In genomic region chr1:93345633-93346471, GRCh38 we compare ENCODE assay signal across 8 cellular contexts. TPM values are rescaled to one million over a fixed set of nuclear protein-coding genes. Genes with fewer than 3 reads are reported as not detected.
DNase-seq lines count a peak whose midpoint lies in the region; TF ChIP-seq lines count a peak whose summit lies in the region.

Gene DR1 (plus strand): TSS chr1:93345907. CDS start chr1:93346646, 739 bp downstream.

- H3K23me2 ChIP-seq in H9 (ENCODE audit: insufficient read length, low read depth, low read length, poor library complexity, severe bottlenecking): peaks cover 16% of the 10 kb centered on the region

- H3K9ac ChIP-seq in H9 (ENCODE audit: extremely low read depth, insufficient read length, low read length): peak within 1 kb of the TSS; percentile 88

- H3K4me2 ChIP-seq in H9 (ENCODE audit: insufficient read depth, insufficient read length, low read length): peak within 1 kb of the TSS; percentile 99

- H3K27me3 ChIP-seq in H9 (ENCODE audit: insufficient read depth, low read length) (no peaks in the 10 kb centered on the region), MG63 (no peaks in the 10 kb centered on the region)

- H4K5ac ChIP-seq in H9 (ENCODE audit: insufficient read length, low read depth, low read length): no peak within 1 kb of the TSS

- peak within 1 kb of the TSS; percentile 99 for H3K4me3 ChIP-seq in MG63

- no peak within 1 kb of the TSS for H4K91ac ChIP-seq in H9 (ENCODE audit: insufficient read length, low read depth, low read length)

- no peak within 1 kb of the TSS for H3K23ac ChIP-seq in H9 (ENCODE audit: insufficient read length, low read depth, low read length)

- H3K27me3 Mint-ChIP-seq in H9 (ENCODE audit: low read depth) (no peaks in the 10 kb centered on the region), nephron progenitor cell (ENCODE audit: low read depth, poor library complexity) (no peaks in the 10 kb centered on the region)
- H3K27me3 Mint-ChIP-seq in stimulated activated naive CD8-positive, alpha-beta T cell treated with anti-CD3 and anti-CD28 coated beads, Interleukin-15, Interleukin-2, amounts not matched to agents 100 ng/mL and 50 ng/mL, for 24 hours: no peaks in the 10 kb centered on the region

- no peak within 1 kb of the TSS for H4K8ac ChIP-seq in H9 (replicated peaks; ENCODE audit: insufficient read length, low read depth, low read length)

- H3K79me2 ChIP-seq in H9 (ENCODE audit: insufficient read depth, low read length): peaks cover 20% of the 10 kb centered on the region; the same call in 1 of the 2 replicates

- no peaks in the 10 kb centered on the region for H3K9me3 Mint-ChIP-seq in H9
- H3K9me3 Mint-ChIP-seq in nephron progenitor cell: no peaks in the 10 kb centered on the region
- no peaks in the 10 kb centered on the region for H3K9me3 Mint-ChIP-seq in stimulated activated naive CD8-positive, alpha-beta T cell treated with anti-CD3 and anti-CD28 coated beads, Interleukin-15, Interleukin-2, amounts not matched to agents 100 ng/mL and 50 ng/mL, for 24 hours

- no peak within 1 kb of the TSS for H2AK5ac ChIP-seq in H9 (ENCODE audit: insufficient read length, low read length)

- H2BK120ac ChIP-seq in H9 (ENCODE audit: low read depth, low read length, poor library complexity, severe bottlenecking): no peak within 1 kb of the TSS

- no peak within 1 kb of the TSS for H2BK12ac ChIP-seq in H9 (ENCODE audit: insufficient read length, low read depth, low read length)

- no peaks in the 10 kb centered on the region for H3K79me1 ChIP-seq in H9 (ENCODE audit: insufficient read depth, low read depth, low read length, poor library complexity, severe bottlenecking)

- peak within 1 kb of the TSS; percentile 86 for H3K27ac ChIP-seq in H9 (ENCODE audit: insufficient read length, low read depth, low read length)

- no CpG with 5 or more reads among the region's 81 CpGs for WGBS in H9 (ENCODE audit: extremely low coverage, insufficient read length, low lambda C conversion rate)

- H3K4me3 Mint-ChIP-seq in H9: peak within 1 kb of the TSS; percentile 90 to 97
- H3K4me3 Mint-ChIP-seq in nephron progenitor cell: peak within 1 kb of the TSS; percentile 100
- peak within 1 kb of the TSS; percentile 98 for H3K4me3 Mint-ChIP-seq in stimulated activated naive CD8-positive, alpha-beta T cell treated with anti-CD3 and anti-CD28 coated beads, Interleukin-15, Interleukin-2, amounts not matched to agents 100 ng/mL and 50 ng/mL, for 24 hours

- H3K4me1 ChIP-seq in H9 (ENCODE audit: insufficient read depth, low read length): peaks cover 2% of the 10 kb centered on the region; the same call in 1 of the 2 replicates

- no peak within 1 kb of the TSS for H2BK15ac ChIP-seq in H9 (ENCODE audit: low read depth, low read length)

- H2BK5ac ChIP-seq in H9 (ENCODE audit: insufficient read length, low read length): no peak within 1 kb of the TSS

- H3K4ac ChIP-seq in H9 (ENCODE audit: low read depth, low read length): no peak within 1 kb of the TSS; the same call in 1 of the 2 replicates

- H3K27ac Mint-ChIP-seq in H9: peak within 1 kb of the TSS; percentile 98 to 99 (median 98)
- peak within 1 kb of the TSS; percentile 100 for H3K27ac Mint-ChIP-seq in nephron progenitor cell
- H3K27ac Mint-ChIP-seq in stimulated activated naive CD8-positive, alpha-beta T cell treated with anti-CD3 and anti-CD28 coated beads, Interleukin-15, Interleukin-2, amounts not matched to agents 100 ng/mL and 50 ng/mL, for 24 hours: peak within 1 kb of the TSS; percentile 95

- H2BK20ac ChIP-seq in H9 (ENCODE audit: low read depth, low read length, poor library complexity, severe bottlenecking): no peak within 1 kb of the TSS

- DNase-seq in G401 (ENCODE audit: low spot score): peak; percentile 90
- peak; percentile 94 for DNase-seq in H9
- DNase-seq in MG63: peak; percentile 98
- DNase-seq in SHP77 (lab: John Stamatoyannopoulos, UW): peak; percentile 87 to 91
- DNase-seq in activated gamma-delta T cell (lab: John Stamatoyannopoulos, UW): peak; percentile 81
- peak; percentile 95 for DNase-seq in fibroblast of the conjunctiva (ENCODE audit: low read depth)
- DNase-seq in nephron progenitor cell: peak; percentile 93

- peaks cover 2 to 17% (median 15%) of the 10 kb centered on the region in 3 experiments; a peak in 5 of 7 replicates for H3K36me3 Mint-ChIP-seq in H9 (ENCODE audit: insufficient read depth in 1 of 3, low read depth in 3 of 3)
- H3K36me3 Mint-ChIP-seq in nephron progenitor cell (ENCODE audit: low read depth): peaks cover 8% of the 10 kb centered on the region
- H3K36me3 Mint-ChIP-seq in stimulated activated naive CD8-positive, alpha-beta T cell treated with anti-CD3 and anti-CD28 coated beads, Interleukin-15, Interleukin-2, amounts not matched to agents 100 ng/mL and 50 ng/mL, for 24 hours (ENCODE audit: low read depth): peaks cover 42% of the 10 kb centered on the region

- H3K36me3 ChIP-seq in MG63: peaks cover 37% of the 10 kb centered on the region

- H3K56ac ChIP-seq in H9 (ENCODE audit: insufficient read length, low read depth, low read length): no peak within 1 kb of the TSS

- no peak within 1 kb of the TSS for H2AFZ ChIP-seq in H9 (ENCODE audit: low read length)

- no peak within 1 kb of the TSS for H3T11ph ChIP-seq in H9 (ENCODE audit: low read length)

- H3K18ac ChIP-seq in H9 (ENCODE audit: insufficient read length, low read depth, low read length): peak within 1 kb of the TSS; percentile 55

- H3K4me1 Mint-ChIP-seq in H9 (peaks cover 24 to 25% of the 10 kb centered on the region in 2 experiments), nephron progenitor cell (peaks cover 31% of the 10 kb centered on the region)
- peaks cover 40% of the 10 kb centered on the region for H3K4me1 Mint-ChIP-seq in stimulated activated naive CD8-positive, alpha-beta T cell treated with anti-CD3 and anti-CD28 coated beads, Interleukin-15, Interleukin-2, amounts not matched to agents 100 ng/mL and 50 ng/mL, for 24 hours (ENCODE audit: low read depth)

- no peaks in the 10 kb centered on the region for H3K9me3 ChIP-seq in H9 (ENCODE audit: control insufficient read depth, low read depth, low read length)
- H3K9me3 ChIP-seq in MG63: no peaks in the 10 kb centered on the region

- in situ Hi-C loops in G401 (cut with HindIII; ENCODE audit: low sequenced_read_pairs): no loop called here

- peak within 1 kb of the TSS; percentile 83 for H3K14ac ChIP-seq in H9 (ENCODE audit: insufficient read depth, low read length)

- TF ChIP-seq CTCF in H9 (conservative IDR thresholded peaks at IDR 0.05): no peak
- no peak for TF ChIP-seq CTCF in nephron progenitor cell (IDR thresholded peaks at IDR 0.05)

- peaks cover 3% of the 10 kb centered on the region for H4K20me1 ChIP-seq in H9 (ENCODE audit: control insufficient read depth, insufficient read depth, insufficient read length)

RNA-seq across cellular contexts. Expression of gene DR1, which starts in this region (rescaled TPM):
- 53.4 and 68.5 TPM in 2 replicates for total RNA-seq in G401 (2014; rRNA removed; shearing (Covaris generic))
- 87.3 TPM in 2 replicates for total RNA-seq in H9 (2021)
- total RNA-seq in MG63 (2014; rRNA removed; shearing (Covaris generic); ENCODE audit: low replicate concordance): 50.0 and 79.3 TPM in 2 replicates

Comparison
In these comparisons a context has a peak if more than half of its experiments do, and no peak if none do; other contexts are left out.
1. Peak in every context shown above with its lines: DNase-seq, H3K4me3 ChIP-seq and H3K27ac ChIP-seq.